12 cellular contexts compared by ENCODE assay signal in genomic region chr10:24887855-24888231, GRCh38.
DNase-seq lines count a peak whose midpoint lies in the region; ATAC-seq lines count a peak whose summit lies in the region.
"Had no signal": no experiment of that assay in that cellular context is flagged by ENCODE, and none has a peak within 500 bp of the region (broad histone marks: within the 10 kb centered on the region; RNA-seq: fewer than 3 reads in every experiment).

No MANE protein-coding gene starts in this region.

- WGBS in mesenchymal stem cell: 100% methylated on average over 1 of the region's 2 CpGs

- H3K27ac ChIP-seq in mesenchymal stem cell (ENCODE audit: low read length, poor library complexity, severe bottlenecking) (no peak overlapping the region), substantia nigra (ENCODE audit: low read depth, low read length, poor library complexity, severe bottlenecking) (no peak overlapping the region), SJCRH30 (no peak overlapping the region)
- H3K27ac ChIP-seq: esophagus muscularis mucosa, parathyroid adenoma, VCaP had no signal

- DNase-seq in mesenchymal stem cell (no peak), epidermal melanocyte (ENCODE audit: insufficient read length, low spot score) (no peak), substantia nigra (lab: John Stamatoyannopoulos, UW) (no peak), SJCRH30 (no peak), SK-N-DZ (ENCODE audit: low spot score) (no peak)
- DNase-seq: kidney glomerular epithelial cell had no signal

- H3K14ac ChIP-seq in mesenchymal stem cell (ENCODE audit: low read length in 2 of 2): no peak overlapping the region

- no peak overlapping the region for H3K23ac ChIP-seq in mesenchymal stem cell (ENCODE audit: low read length in 2 of 2)

- H3K4me3 ChIP-seq in mesenchymal stem cell (ENCODE audit: insufficient read depth in 1 of 2, low read depth in 1 of 2, low read length in 2 of 2) (no peak overlapping the region), SJCRH30 (no peak overlapping the region)
- H3K4me3 ChIP-seq: esophagus muscularis mucosa had no signal

- no peak overlapping the region for H3K4me2 ChIP-seq in mesenchymal stem cell (ENCODE audit: low read length, poor library complexity, severe bottlenecking)

- peak overlapping the region; percentile 29 for H2AK5ac ChIP-seq in mesenchymal stem cell (ENCODE audit: low read length, severe bottlenecking)

- H3K9me3 ChIP-seq in mesenchymal stem cell (ENCODE audit: control insufficient read depth, low read length) (no peaks in the 10 kb centered on the region), SJCRH30 (replicated peaks) (no peaks in the 10 kb centered on the region)
- H3K9me3 ChIP-seq: esophagus muscularis mucosa had no signal

- no peak overlapping the region for H4K8ac ChIP-seq in mesenchymal stem cell (ENCODE audit: low read length)

- peak; percentile 19 for ATAC-seq in GM19023 (IDR thresholded peaks at IDR 0.05; ENCODE audit: unreplicated experiment)
- peak; percentile 8 for ATAC-seq in GM21717 (IDR thresholded peaks at IDR 0.05; ENCODE audit: unreplicated experiment)
- peak; percentile 14 for ATAC-seq in HG03442 (IDR thresholded peaks at IDR 0.05; ENCODE audit: unreplicated experiment)

- no peaks in the 10 kb centered on the region for H3K79me1 ChIP-seq in mesenchymal stem cell (replicated peaks; ENCODE audit: low read length, poor library complexity, severe bottlenecking)

- H2BK5ac ChIP-seq in mesenchymal stem cell (ENCODE audit: low read depth, low read length, poor library complexity, severe bottlenecking): no peak overlapping the region

- no peak overlapping the region for H3K9ac ChIP-seq in mesenchymal stem cell (ENCODE audit: low read length)
- H3K9ac ChIP-seq: parathyroid adenoma had no signal

- no peak overlapping the region for H3K4ac ChIP-seq in mesenchymal stem cell (ENCODE audit: low read depth in 1 of 2, low read length in 2 of 2)

- no peak overlapping the region for H2AFZ ChIP-seq in mesenchymal stem cell (ENCODE audit: low read depth, low read length)
- H2AFZ ChIP-seq: parathyroid adenoma had no signal

- no peaks in the 10 kb centered on the region for H3K27me3 ChIP-seq in mesenchymal stem cell (ENCODE audit: control insufficient read depth in 1 of 2, insufficient read depth in 1 of 2, low read length in 2 of 2)
- H3K27me3 ChIP-seq in SJCRH30: no peaks in the 10 kb centered on the region
- H3K27me3 ChIP-seq: esophagus muscularis mucosa had no signal

- H4K91ac ChIP-seq in mesenchymal stem cell (ENCODE audit: low read length): no peak overlapping the region

- H3K36me3 ChIP-seq in mesenchymal stem cell (ENCODE audit: control insufficient read depth in 1 of 2, insufficient read depth in 2 of 2, low read depth in 1 of 2, low read length in 2 of 2) (no peaks in the 10 kb centered on the region), SJCRH30 (no peaks in the 10 kb centered on the region)
- H3K36me3 ChIP-seq: esophagus muscularis mucosa had no signal

- peak overlapping the region in 1 of 2 experiments; percentile 8 for H3K18ac ChIP-seq in mesenchymal stem cell (ENCODE audit: low read depth in 1 of 2, low read length in 2 of 2)

- H3K4me1 ChIP-seq in mesenchymal stem cell (ENCODE audit: control insufficient read depth, insufficient read depth, low read depth, low read length) (peaks cover 22% of the 10 kb centered on the region), SJCRH30 (peaks cover 8% of the 10 kb centered on the region; the same call in 1 of the 2 replicates)
- H3K4me1 ChIP-seq: esophagus muscularis mucosa, parathyroid adenoma had no signal

- H2BK12ac ChIP-seq in mesenchymal stem cell (ENCODE audit: low read length in 2 of 2): no peak overlapping the region

- no peak overlapping the region for H2BK15ac ChIP-seq in mesenchymal stem cell (ENCODE audit: low read depth, poor library complexity, severe bottlenecking)

- no peak overlapping the region for H2BK120ac ChIP-seq in mesenchymal stem cell (ENCODE audit: low read depth, low read length)
